In genomic region chr12:96015672-96016071, GRCh38 we compare ENCODE assay signal across 9 cellular contexts. TPM values are rescaled to one million over a fixed set of nuclear protein-coding genes. Genes with fewer than 3 reads are reported as not detected.
A peak's percentile ranks its signal among the peaks of the same experiment; 100 is the strongest.
DNase-seq lines count a peak whose midpoint lies in the region; ATAC-seq, FAIRE-seq and TF ChIP-seq lines count a peak whose summit lies in the region.
"Had no signal": no experiment of that assay in that cellular context is flagged by ENCODE, and none has a peak within 500 bp of the region (broad histone marks: within the 10 kb centered on the region; RNA-seq: fewer than 3 reads in every experiment).

No MANE protein-coding gene starts in this region.

- TF ChIP-seq EP300 in HepG2 (IDR thresholded peaks at IDR 0.05; ENCODE audit: low read depth in 2 of 2, low read length in 2 of 2), result no peak
- TF ChIP-seq EP300 in HepG2 (CRISPR knock-in tag; IDR thresholded peaks at IDR 0.05; ENCODE audit: borderline replicate concordance), result no peak

- TF ChIP-seq POLR2A in HepG2 (IDR thresholded peaks at IDR 0.05; ENCODE audit: insufficient read depth in 1 of 2, low read depth in 2 of 2, low read length in 2 of 2), result no peak

- H4K20me1 ChIP-seq in HepG2 (ENCODE audit: insufficient read depth, low read length), result no peaks in the 10 kb centered on the region

- H3K4me1 ChIP-seq in HepG2 (ENCODE audit: insufficient read depth, low read length), result no peaks in the 10 kb centered on the region
- H3K4me1 ChIP-seq in effector memory CD4-positive, alpha-beta T cell (ENCODE audit: control insufficient read depth, insufficient read depth, low read length, poor library complexity, severe bottlenecking), result no peaks in the 10 kb centered on the region

- H3K27ac ChIP-seq in HepG2 (ENCODE audit: extremely low read length, insufficient read depth, low read length), result no peak overlapping the region
- H3K27ac ChIP-seq in effector memory CD4-positive, alpha-beta T cell (ENCODE audit: insufficient read depth, low read length, poor library complexity, severe bottlenecking), result no peak overlapping the region

- CTCF ChIA-PET in HepG2 (lab: Yijun Ruan, JAX; ENCODE audit: low intra/inter-chr PET ratio, low total read pairs), result interaction anchor here (1.6 kb wide), 1 partner anchor 501 kb away, joined by 6 read pairs; no protein-coding TSS in a partner anchor

- no peak overlapping the region for H3K4me2 ChIP-seq in HepG2 (ENCODE audit: low read depth, low read length)

- DNase-seq in CD1c-positive myeloid dendritic cell (ENCODE audit: extremely low spot score), result peak; percentile 38
- peak; percentile 45 for DNase-seq in HT-29 (ENCODE audit: low spot score)
- peak; percentile 25 for DNase-seq in astrocyte of the spinal cord (ENCODE audit: low read depth, low spot score)
- no peak for DNase-seq in HepG2 (ENCODE audit: low spot score)
- DNase-seq in activated effector memory CD4-positive, alpha-beta T cell treated with Interleukin-2 at 50 U/mL for 16 hours, result no peak
- no peak for DNase-seq in effector memory CD4-positive, alpha-beta T cell
- DNase-seq in T-helper 2 cell, result no peak
- no peak for DNase-seq in cerebellar nuclear complex (lab: John Stamatoyannopoulos, UW)
- DNase-seq: NCI-H1105 had no signal

- no peaks in the 10 kb centered on the region for H3K79me2 ChIP-seq in HepG2 (ENCODE audit: insufficient read depth, low read length)

- TF ChIP-seq CTCF in astrocyte of the spinal cord (IDR thresholded peaks at IDR 0.05; ENCODE audit: low read depth, low read length), result peak; percentile 56
- TF ChIP-seq CTCF in HepG2 (CRISPR knock-in tag; IDR thresholded peaks at IDR 0.05), result peak; percentile 49

- BruUV-seq in HepG2 (replicated peaks; lab: Mats Ljungman, UMichigan), result no TSS peak

- no peak overlapping the region for H3K4me3 ChIP-seq in astrocyte of the spinal cord (ENCODE audit: low read depth, low read length)
- H3K4me3 ChIP-seq in HepG2 (replicated peaks in 1 of 3; ENCODE audit: insufficient read depth in 1 of 3, low read depth in 2 of 3, low read length in 3 of 3), result no peak overlapping the region
- no peak overlapping the region for H3K4me3 ChIP-seq in effector memory CD4-positive, alpha-beta T cell (ENCODE audit: insufficient read depth, low read depth, low read length, poor library complexity, severe bottlenecking)

- peak; percentile 59 for FAIRE-seq in HepG2 (lab: Jason Lieb, UNC)

- H3K9me3 ChIP-seq in HepG2 (ENCODE audit: low read length), result no peaks in the 10 kb centered on the region
- H3K9me3 ChIP-seq in effector memory CD4-positive, alpha-beta T cell (ENCODE audit: control insufficient read depth, low read length), result no peaks in the 10 kb centered on the region

- no peaks in the 10 kb centered on the region for H3K27me3 ChIP-seq in HepG2 (ENCODE audit: control insufficient read depth in 1 of 2, insufficient read depth in 2 of 2, low read length in 2 of 2)
- no peaks in the 10 kb centered on the region for H3K27me3 ChIP-seq in effector memory CD4-positive, alpha-beta T cell (replicated peaks; ENCODE audit: control insufficient read depth, insufficient read depth, low read length, poor library complexity, severe bottlenecking)

- 89% methylated on average over 5 of the region's 5 CpGs for WGBS in HepG2 (ENCODE audit: low lambda C conversion rate)

- in situ Hi-C loops in astrocyte of the spinal cord (cut with HindIII; ENCODE audit: low sequenced_read_pairs), result no loop called here
- in situ Hi-C loops in HepG2 (cut with HindIII; ENCODE audit: extremely low pct_ligation_motif_present, low pct_unique_long_range_greater_than_20kb), result no loop called here

- peaks cover 12 to 49% of the 10 kb centered on the region in 2 experiments for H3K36me3 ChIP-seq in HepG2 (replicated peaks in 1 of 2; ENCODE audit: control insufficient read depth in 1 of 2, insufficient read depth in 2 of 2, low read length in 2 of 2)
- peaks cover 51% of the 10 kb centered on the region for H3K36me3 ChIP-seq in effector memory CD4-positive, alpha-beta T cell (ENCODE audit: control insufficient read depth, insufficient read depth, low read length)

- no peak overlapping the region for H3K9ac ChIP-seq in HepG2 (ENCODE audit: insufficient read depth, low read depth, low read length)

- intact Hi-C loops in HepG2 (cut with micrococcal nuclease; ENCODE audit: unreplicated experiment), result loop anchor here (5.0 kb wide), 1 partner anchor 202 kb away; no protein-coding TSS in a partner anchor

- no peak overlapping the region for H2AFZ ChIP-seq in HepG2 (ENCODE audit: low read length)

- no peak for TF ChIP-seq RAD21 in HepG2 (CRISPR knock-in tag; IDR thresholded peaks at IDR 0.05)

- POLR2A ChIA-PET in HepG2 (lab: Yijun Ruan, JAX), result no interaction called here

- peak; percentile 84 for ATAC-seq in HepG2

TF ChIP-seq in HepG2, 621 proteins besides CTCF, POLR2A, EP300 and RAD21 (continues in another document):
- TF ChIP-seq ZSCAN29 (CRISPR knock-in tag; conservative IDR thresholded peaks at IDR 0.05) (no peak), SMC3 (IDR thresholded peaks at IDR 0.05; ENCODE audit: low read length) (peak; percentile 62), CBX1 (IDR thresholded peaks at IDR 0.05; ENCODE audit: low read depth) (no peak), CBFB (CRISPR knock-in tag; IDR thresholded peaks at IDR 0.05) (no peak), SKI (IDR thresholded peaks at IDR 0.05; ENCODE audit: partially characterized antibody) (no peak), ATF1 (CRISPR knock-in tag; IDR thresholded peaks at IDR 0.05) (no peak), HMGXB4 (CRISPR knock-in tag; IDR thresholded peaks at IDR 0.05; ENCODE audit: borderline replicate concordance in 1 of 2, low read depth in 1 of 2) (no peak)

RNA-seq across cellular contexts. Expression of gene HAL, which starts 19.5 kb away (rescaled TPM):
- total RNA-seq in HT-29 (2014; rRNA removed; shearing (Covaris generic)), result not detected in 2 replicates
- total RNA-seq in HepG2 (2016; rRNA removed; fragmentation: Illumina TruSeq; extraction: Trizol), result 0.56 and 0.89 TPM in 2 replicates
- 0.10 and 0.26 TPM in 2 replicates for total RNA-seq in HepG2 (2016; cell fraction: cytosol; rRNA removed; fragmentation: Illumina TruSeq; extraction: Trizol; ENCODE audit: low read depth)
- total RNA-seq in HepG2 (2016; cell fraction: insoluble cytoplasmic fraction; rRNA removed; fragmentation: Illumina TruSeq; extraction: Trizol), result 0.58 and 1.1 TPM in 2 replicates
- 0.22 and 0.59 TPM in 2 replicates for total RNA-seq in HepG2 (2016; cell fraction: membrane; rRNA removed; fragmentation: Illumina TruSeq; extraction: Trizol)
- total RNA-seq in HepG2 (2016; cell fraction: nucleus; rRNA removed; fragmentation: Illumina TruSeq; extraction: Trizol), result 1.8 and 2.1 TPM in 2 replicates
- polyA plus RNA-seq in HepG2 (2011; rRNA removed), result 37.8 and 63.7 TPM in 2 replicates
- 17.0 and 30.5 TPM in 2 replicates for polyA plus RNA-seq in HepG2 (2011; cell fraction: cytosol; rRNA removed)
- polyA plus RNA-seq in HepG2 (2011; cell fraction: nucleus; rRNA removed), result 159 and 187 TPM in 2 replicates
- polyA plus RNA-seq in HepG2 (2012), result 38.1 and 88.4 TPM in 2 replicates
- 0.11 TPM in 2 replicates for polyA plus RNA-seq in HepG2 (2016; cell fraction: cytosol; fragmentation: Illumina TruSeq; extraction: Trizol; ENCODE audit: low read depth)
- polyA plus RNA-seq in HepG2 (2016; cell fraction: insoluble cytoplasmic fraction; fragmentation: Illumina TruSeq; extraction: Trizol; ENCODE audit: low read depth), result 0.50 and 0.67 TPM in 2 replicates
- 0.20 and 0.25 TPM in 2 replicates for polyA plus RNA-seq in HepG2 (2016; cell fraction: membrane; fragmentation: Illumina TruSeq; extraction: Trizol; ENCODE audit: low read depth)
- 1.8 and 2.3 TPM in 2 replicates for polyA plus RNA-seq in HepG2 (2016; cell fraction: nucleus; fragmentation: Illumina TruSeq; extraction: Trizol; ENCODE audit: insufficient read depth, low read depth)
- polyA minus RNA-seq in HepG2 (2011; rRNA and poly(A)+ RNA removed; ENCODE audit: low replicate concordance), result 3.5 and 84.7 TPM in 2 replicates
- 24.7 and 49.8 TPM in 2 replicates for polyA minus RNA-seq in HepG2 (2011; cell fraction: cytosol; rRNA and poly(A)+ RNA removed)
- polyA minus RNA-seq in HepG2 (2011; cell fraction: nucleus; rRNA and poly(A)+ RNA removed), result 65.0 and 124 TPM in 2 replicates

RNA-seq across cellular contexts. Expression of gene LTA4H, which starts 19.7 kb away (rescaled TPM):
- total RNA-seq in HT-29 (2014; rRNA removed; shearing (Covaris generic)), result 35.0 and 38.2 TPM in 2 replicates
- 90.4 and 114 TPM in 2 replicates for total RNA-seq in HepG2 (2016; rRNA removed; fragmentation: Illumina TruSeq; extraction: Trizol)
- 19.9 and 28.2 TPM in 2 replicates for total RNA-seq in HepG2 (2016; cell fraction: cytosol; rRNA removed; fragmentation: Illumina TruSeq; extraction: Trizol; ENCODE audit: low read depth)
- 86.9 and 108 TPM in 2 replicates for total RNA-seq in HepG2 (2016; cell fraction: insoluble cytoplasmic fraction; rRNA removed; fragmentation: Illumina TruSeq; extraction: Trizol)
- 66.0 and 81.9 TPM in 2 replicates for total RNA-seq in HepG2 (2016; cell fraction: membrane; rRNA removed; fragmentation: Illumina TruSeq; extraction: Trizol)
- 54.5 and 55.7 TPM in 2 replicates for total RNA-seq in HepG2 (2016; cell fraction: nucleus; rRNA removed; fragmentation: Illumina TruSeq; extraction: Trizol)
- 74.4 and 87.5 TPM in 2 replicates for polyA plus RNA-seq in HepG2 (2011; rRNA removed)
- polyA plus RNA-seq in HepG2 (2011; cell fraction: cytosol; rRNA removed), result 50.8 and 73.9 TPM in 2 replicates
- 43.0 and 54.3 TPM in 2 replicates for polyA plus RNA-seq in HepG2 (2011; cell fraction: nucleus; rRNA removed)
- 111 and 121 TPM in 2 replicates for polyA plus RNA-seq in HepG2 (2012)
- 22.4 and 25.2 TPM in 2 replicates for polyA plus RNA-seq in HepG2 (2016; cell fraction: cytosol; fragmentation: Illumina TruSeq; extraction: Trizol; ENCODE audit: low read depth)
- 97.9 and 98.6 TPM in 2 replicates for polyA plus RNA-seq in HepG2 (2016; cell fraction: insoluble cytoplasmic fraction; fragmentation: Illumina TruSeq; extraction: Trizol; ENCODE audit: low read depth)
- 49.0 and 58.4 TPM in 2 replicates for polyA plus RNA-seq in HepG2 (2016; cell fraction: membrane; fragmentation: Illumina TruSeq; extraction: Trizol; ENCODE audit: low read depth)
- polyA plus RNA-seq in HepG2 (2016; cell fraction: nucleus; fragmentation: Illumina TruSeq; extraction: Trizol; ENCODE audit: insufficient read depth, low read depth), result 57.8 and 60.3 TPM in 2 replicates
- 53.9 and 54.2 TPM in 2 replicates for polyA minus RNA-seq in HepG2 (2011; rRNA and poly(A)+ RNA removed; ENCODE audit: low replicate concordance)
- 45.7 and 50.7 TPM in 2 replicates for polyA minus RNA-seq in HepG2 (2011; cell fraction: cytosol; rRNA and poly(A)+ RNA removed)
- polyA minus RNA-seq in HepG2 (2011; cell fraction: nucleus; rRNA and poly(A)+ RNA removed), result 50.5 and 65.3 TPM in 2 replicates

Comparison
In these comparisons a context has a peak if more than half of its experiments do, and no peak if none do; other contexts are left out.
1. DNase-seq: peak in CD1c-positive myeloid dendritic cell (single experiment), HT-29 (single experiment) and astrocyte of the spinal cord (single experiment); none in HepG2 (single experiment), activated effector memory CD4-positive, alpha-beta T cell treated with Interleukin-2 at 50 U/mL for 16 hours (single experiment), effector memory CD4-positive, alpha-beta T cell (0 of 3), T-helper 2 cell (0 of 5) and cerebellar nuclear complex (0 of 2).